Comparison of ENCODE assay signal across 1 cellular context in genomic region chr5:54310433-54311177, GRCh38.
TF ChIP-seq lines count a peak whose summit lies in the region.

ARL15 (minus strand) TSS chr5:54310573.

TF ChIP-seq in K562, 482 proteins besides CTCF, POLR2A, EP300 and RAD21 (continued from another document and continues in another):
- no peak for TF ChIP-seq HINFP (tag; conservative IDR thresholded peaks at IDR 0.05; ENCODE audit: low read depth)
- TF ChIP-seq FOXA3 (CRISPR knock-in tag; conservative IDR thresholded peaks at IDR 0.05 in 1 of 2, IDR thresholded peaks at IDR 0.05 in 1 of 2), result peak; percentile 47 to 87
- TF ChIP-seq ZNF584 (CRISPR knock-in tag; IDR thresholded peaks at IDR 0.05; ENCODE audit: low read depth), result no peak
- TF ChIP-seq NCOA1 (IDR thresholded peaks at IDR 0.05; ENCODE audit: low read depth), result 0 out of 2 replicates have a peak, but pooled peaks have one; percentile 64
- TF ChIP-seq STAG1 (CRISPR knock-in tag; IDR thresholded peaks at IDR 0.05; ENCODE audit: borderline replicate concordance), result no peak
- TF ChIP-seq ARID3B (CRISPR knock-in tag; IDR thresholded peaks at IDR 0.05; ENCODE audit: borderline replicate concordance), result no peak
- TF ChIP-seq ARHGAP35 (IDR thresholded peaks at IDR 0.05; ENCODE audit: partially characterized antibody), result no peak
- TF ChIP-seq BCOR (IDR thresholded peaks at IDR 0.05), result no peak; the same call in 1 of the 2 replicates
- no peak; the same call in 1 of the 2 replicates for TF ChIP-seq ZNF263 (CRISPR knock-in tag; IDR thresholded peaks at IDR 0.05; ENCODE audit: borderline replicate concordance)
- peak; percentile 27; the same call in 1 of the 2 replicates for TF ChIP-seq CXXC5 (CRISPR knock-in tag; IDR thresholded peaks at IDR 0.05)
- no peak for TF ChIP-seq SAFB2 (IDR thresholded peaks at IDR 0.05; ENCODE audit: borderline replicate concordance, low read depth, low read length, severe bottlenecking)
- no peak for TF ChIP-seq ID3 (CRISPR knock-in tag; IDR thresholded peaks at IDR 0.05)
- no peak for TF ChIP-seq ID3 (tag; IDR thresholded peaks at IDR 0.05)
- no peak; the same call in 1 of the 2 replicates for TF ChIP-seq ZNF212 (CRISPR knock-in tag; IDR thresholded peaks at IDR 0.05)
- TF ChIP-seq RB1 (IDR thresholded peaks at IDR 0.05; ENCODE audit: low read depth), result peak; percentile 91
- TF ChIP-seq SIN3B (IDR thresholded peaks at IDR 0.05; ENCODE audit: low read depth), result peak; percentile 32; the same call in 1 of the 2 replicates
- no peak for TF ChIP-seq ZNF609 (CRISPR knock-in tag; IDR thresholded peaks at IDR 0.05; ENCODE audit: borderline replicate concordance)
- peak; percentile 94 for TF ChIP-seq CHCHD3 (CRISPR knock-in tag; IDR thresholded peaks at IDR 0.05)
- TF ChIP-seq E2F8 (IDR thresholded peaks at IDR 0.05; ENCODE audit: low read depth, partially characterized antibody), result peak; percentile 86
- peak; percentile 64 for TF ChIP-seq ATF7 (IDR thresholded peaks at IDR 0.05)
- no peak for TF ChIP-seq IFI16 (CRISPR knock-in tag; IDR thresholded peaks at IDR 0.05)
- TF ChIP-seq ZNF347 (CRISPR knock-in tag; IDR thresholded peaks at IDR 0.05; ENCODE audit: low read depth), result no peak
- peak; percentile 56 for TF ChIP-seq HNRNPLL (IDR thresholded peaks at IDR 0.05; ENCODE audit: low read depth, low read length, poor library complexity, severe bottlenecking)
- TF ChIP-seq E2F1 (CRISPR knock-in tag; IDR thresholded peaks at IDR 0.05), result peak; percentile 74; the same call in 1 of the 2 replicates
- no peak for TF ChIP-seq MED1 (CRISPR knock-in tag; IDR thresholded peaks at IDR 0.05; ENCODE audit: borderline replicate concordance)
- TF ChIP-seq ZKSCAN8 (CRISPR knock-in tag; IDR thresholded peaks at IDR 0.05), result no peak
- TF ChIP-seq HSF4 (CRISPR knock-in tag; IDR thresholded peaks at IDR 0.05; ENCODE audit: borderline replicate concordance), result no peak
- no peak for TF ChIP-seq ZNF280A (IDR thresholded peaks at IDR 0.05; ENCODE audit: low read depth, partially characterized antibody)
- no peak for TF ChIP-seq RBM25 (IDR thresholded peaks at IDR 0.05; ENCODE audit: low read depth, low read length, severe bottlenecking)
- TF ChIP-seq HBP1 (CRISPR knock-in tag; IDR thresholded peaks at IDR 0.05), result peak; percentile 96
- TF ChIP-seq KAT8 (IDR thresholded peaks at IDR 0.05; ENCODE audit: low read depth), result no peak
- peak; percentile 78 for TF ChIP-seq VEZF1 (CRISPR knock-in tag; IDR thresholded peaks at IDR 0.05)
- peak; percentile 56; the same call in 1 of the 2 replicates for TF ChIP-seq DPF2 (IDR thresholded peaks at IDR 0.05)
- TF ChIP-seq BMI1 (IDR thresholded peaks at IDR 0.05; ENCODE audit: low read length), result no peak
- no peak for TF ChIP-seq NFE2 (IDR thresholded peaks at IDR 0.05; ENCODE audit: low read depth)
- no peak for TF ChIP-seq MCM2 (IDR thresholded peaks at IDR 0.05; ENCODE audit: low read depth)
- TF ChIP-seq PHB (CRISPR knock-in tag; IDR thresholded peaks at IDR 0.05), result peak; percentile 78
- no peak for TF ChIP-seq ZNF280B (CRISPR knock-in tag; IDR thresholded peaks at IDR 0.05)
- TF ChIP-seq ZNF146 (CRISPR knock-in tag; IDR thresholded peaks at IDR 0.05; ENCODE audit: unreplicated experiment), result no peak
- peak; percentile 50; the same call in 1 of the 2 replicates for TF ChIP-seq MYNN (IDR thresholded peaks at IDR 0.05)
- no peak for TF ChIP-seq MYNN (CRISPR knock-in tag; IDR thresholded peaks at IDR 0.05)
- 0 out of 2 replicates have a peak, but pooled peaks have one; percentile 69 for TF ChIP-seq ESRRB (CRISPR knock-in tag; IDR thresholded peaks at IDR 0.05; ENCODE audit: borderline replicate concordance)
- TF ChIP-seq SMAD1 (IDR thresholded peaks at IDR 0.05; ENCODE audit: low read depth, low read length, partially characterized antibody), result peak; percentile 95
